In the genomic region with DNA sequence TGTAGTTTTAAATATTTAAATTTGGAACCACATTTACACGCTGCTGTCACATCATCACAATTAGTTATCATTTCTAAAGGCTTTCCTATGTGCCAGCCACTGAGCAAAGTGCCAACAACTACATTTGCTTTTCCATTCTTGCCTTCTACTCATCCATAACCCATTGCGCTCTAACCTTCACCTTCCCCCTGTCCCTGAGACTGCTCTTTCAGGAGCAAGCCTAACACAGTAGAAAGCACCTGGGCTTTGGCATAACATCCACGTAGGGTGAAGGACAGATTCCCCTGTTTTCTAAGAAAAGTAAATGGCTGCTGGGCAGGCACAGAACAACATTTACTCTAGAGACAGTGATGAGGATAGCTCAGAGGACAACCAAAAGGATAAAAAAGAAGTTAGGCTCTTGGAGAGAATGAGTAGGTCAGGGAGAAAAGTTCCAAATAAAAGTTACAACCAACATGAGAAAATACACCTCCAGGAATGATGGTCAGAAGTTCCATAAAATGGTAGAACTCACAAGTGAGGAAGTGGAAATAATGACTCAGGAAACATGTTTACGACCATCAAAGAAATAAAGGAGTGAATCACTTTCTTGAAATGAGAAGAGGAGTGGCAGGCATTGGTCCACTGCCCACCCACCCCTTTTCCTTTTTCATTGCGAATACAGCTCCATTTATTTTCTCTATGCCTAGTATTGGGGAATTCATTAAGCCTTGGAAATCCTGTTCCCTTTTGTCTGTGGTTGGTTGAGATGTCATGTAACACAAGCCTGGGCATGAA, we compare ENCODE assay signal across 15 cellular contexts.
DNase-seq lines count a peak whose midpoint lies in the region; ATAC-seq and TF ChIP-seq lines count a peak whose summit lies in the region.
"Had no signal": no experiment of that assay in that cellular context is flagged by ENCODE, and none has a peak within 500 bp of the region (broad histone marks: within the 10 kb centered on the region; RNA-seq: fewer than 3 reads in every experiment).

No MANE protein-coding gene starts in this region.

- CTCF ChIA-PET in WTC11 (lab: Charles Lee), result no interaction called here

- H3K4me3 ChIP-seq in osteoblast (ENCODE audit: insufficient read depth, low read length), result no peak overlapping the region
- H3K4me3 ChIP-seq: left lung, skin epidermis had no signal

- no peaks in the 10 kb centered on the region for H3K27me3 Mint-ChIP-seq in WTC11 (ENCODE audit: low read depth)
- H3K27me3 Mint-ChIP-seq: activated naive CD8-positive, alpha-beta T cell treated with anti-CD3 and anti-CD28 coated beads, Interleukin-2, amount 10 ng/mL, durations not matched to agents 7 days and 5 days had no signal

- H3K79me2 ChIP-seq in osteoblast (ENCODE audit: insufficient read depth, low read length), result no peaks in the 10 kb centered on the region

- 0 out of 2 replicates have a peak overlapping the region, but pooled peaks have one; percentile 20 for H3K27ac Mint-ChIP-seq in WTC11
- H3K27ac Mint-ChIP-seq: activated naive CD8-positive, alpha-beta T cell treated with anti-CD3 and anti-CD28 coated beads, Interleukin-2, amount 10 ng/mL, durations not matched to agents 7 days and 5 days; nephron progenitor cell had no signal

- H3K36me3 Mint-ChIP-seq in WTC11, result no peaks in the 10 kb centered on the region
- H3K36me3 Mint-ChIP-seq: activated naive CD8-positive, alpha-beta T cell treated with anti-CD3 and anti-CD28 coated beads, Interleukin-2, amount 10 ng/mL, durations not matched to agents 7 days and 5 days had no signal

- H3K36me3 ChIP-seq in osteoblast (ENCODE audit: insufficient read depth, low read length), result no peaks in the 10 kb centered on the region
- H3K36me3 ChIP-seq: left lung had no signal

- TF ChIP-seq CTCF in WTC11 (IDR thresholded peaks at IDR 0.05), result no peak
- TF ChIP-seq CTCF in osteoblast (IDR thresholded peaks at IDR 0.05; ENCODE audit: extremely low read depth, low read depth, low read length), result no peak

- no peaks in the 10 kb centered on the region for H3K4me1 ChIP-seq in osteoblast (ENCODE audit: insufficient read depth, low read length)
- H3K4me1 ChIP-seq: left lung had no signal

- no peaks in the 10 kb centered on the region for H3K27me3 ChIP-seq in osteoblast (ENCODE audit: insufficient read depth, low read length)
- H3K27me3 ChIP-seq: left lung had no signal

- peaks cover 13% of the 10 kb centered on the region for H3K4me1 Mint-ChIP-seq in WTC11

- ATAC-seq in HG02610 (IDR thresholded peaks at IDR 0.05; ENCODE audit: unreplicated experiment) (peak; percentile 64), WTC11 (no peak)
- ATAC-seq: left lung had no signal

- H3K27ac ChIP-seq in osteoblast (ENCODE audit: low read depth, low read length), result no peak overlapping the region
- H3K27ac ChIP-seq: left lung, skin epidermis had no signal

- H4K20me1 ChIP-seq in osteoblast (ENCODE audit: insufficient read depth, low read length), result no peaks in the 10 kb centered on the region

- no peak overlapping the region for H3K4me3 Mint-ChIP-seq in WTC11
- H3K4me3 Mint-ChIP-seq: activated naive CD8-positive, alpha-beta T cell treated with anti-CD3 and anti-CD28 coated beads, Interleukin-2, amount 10 ng/mL, durations not matched to agents 7 days and 5 days; nephron progenitor cell had no signal

- H3K9me3 Mint-ChIP-seq in WTC11, result no peaks in the 10 kb centered on the region
- H3K9me3 Mint-ChIP-seq: activated naive CD8-positive, alpha-beta T cell treated with anti-CD3 and anti-CD28 coated beads, Interleukin-2, amount 10 ng/mL, durations not matched to agents 7 days and 5 days; nephron progenitor cell had no signal

- peak overlapping the region; percentile 8 for H2AFZ ChIP-seq in osteoblast (ENCODE audit: low read length)

- DNase-seq in EL (peak; percentile 2), WTC11 (ENCODE audit: low spot score) (no peak), osteoblast (ENCODE audit: insufficient read length, low spot score, missing footprints) (no peak), SIG-M5 (lab: John Stamatoyannopoulos, UW) (no peak), iPS-NIHi7 (ENCODE audit: extremely low spot score) (no peak), RPMI8226 (no peak)
- DNase-seq: activated naive CD8-positive, alpha-beta T cell treated with anti-CD3 and anti-CD28 coated beads, Interleukin-2, amount 10 ng/mL, durations not matched to agents 7 days and 5 days; COR-L47; HCEC 1CT; left lung; NCI-H2029 treated with DMSO at 0.1 percent for 48 hours; nephron progenitor cell; T-helper 9 cell had no signal

- H3K4me2 ChIP-seq in osteoblast (ENCODE audit: insufficient read depth, low read length), result no peak overlapping the region

- no peaks in the 10 kb centered on the region for H3K9me3 ChIP-seq in osteoblast (ENCODE audit: low read depth, low read length)
- H3K9me3 ChIP-seq: left lung had no signal

- POLR2A ChIA-PET in WTC11 (lab: Charles Lee), result no interaction called here

TF ChIP-seq in WTC11, 78 proteins besides CTCF, POLR2A, EP300 and RAD21:
- TF ChIP-seq, protein P1, sequence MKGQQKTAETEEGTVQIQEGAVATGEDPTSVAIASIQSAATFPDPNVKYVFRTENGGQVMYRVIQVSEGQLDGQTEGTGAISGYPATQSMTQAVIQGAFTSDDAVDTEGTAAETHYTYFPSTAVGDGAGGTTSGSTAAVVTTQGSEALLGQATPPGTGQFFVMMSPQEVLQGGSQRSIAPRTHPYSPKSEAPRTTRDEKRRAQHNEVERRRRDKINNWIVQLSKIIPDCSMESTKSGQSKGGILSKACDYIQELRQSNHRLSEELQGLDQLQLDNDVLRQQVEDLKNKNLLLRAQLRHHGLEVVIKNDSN (CRISPR knock-in tag; IDR thresholded peaks at IDR 0.05), result no peak
- TF ChIP-seq, protein P2, sequence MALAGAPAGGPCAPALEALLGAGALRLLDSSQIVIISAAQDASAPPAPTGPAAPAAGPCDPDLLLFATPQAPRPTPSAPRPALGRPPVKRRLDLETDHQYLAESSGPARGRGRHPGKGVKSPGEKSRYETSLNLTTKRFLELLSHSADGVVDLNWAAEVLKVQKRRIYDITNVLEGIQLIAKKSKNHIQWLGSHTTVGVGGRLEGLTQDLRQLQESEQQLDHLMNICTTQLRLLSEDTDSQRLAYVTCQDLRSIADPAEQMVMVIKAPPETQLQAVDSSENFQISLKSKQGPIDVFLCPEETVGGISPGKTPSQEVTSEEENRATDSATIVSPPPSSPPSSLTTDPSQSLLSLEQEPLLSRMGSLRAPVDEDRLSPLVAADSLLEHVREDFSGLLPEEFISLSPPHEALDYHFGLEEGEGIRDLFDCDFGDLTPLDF (CRISPR knock-in tag; IDR thresholded peaks at IDR 0.05), result no peak
- TF ChIP-seq, protein P3, sequence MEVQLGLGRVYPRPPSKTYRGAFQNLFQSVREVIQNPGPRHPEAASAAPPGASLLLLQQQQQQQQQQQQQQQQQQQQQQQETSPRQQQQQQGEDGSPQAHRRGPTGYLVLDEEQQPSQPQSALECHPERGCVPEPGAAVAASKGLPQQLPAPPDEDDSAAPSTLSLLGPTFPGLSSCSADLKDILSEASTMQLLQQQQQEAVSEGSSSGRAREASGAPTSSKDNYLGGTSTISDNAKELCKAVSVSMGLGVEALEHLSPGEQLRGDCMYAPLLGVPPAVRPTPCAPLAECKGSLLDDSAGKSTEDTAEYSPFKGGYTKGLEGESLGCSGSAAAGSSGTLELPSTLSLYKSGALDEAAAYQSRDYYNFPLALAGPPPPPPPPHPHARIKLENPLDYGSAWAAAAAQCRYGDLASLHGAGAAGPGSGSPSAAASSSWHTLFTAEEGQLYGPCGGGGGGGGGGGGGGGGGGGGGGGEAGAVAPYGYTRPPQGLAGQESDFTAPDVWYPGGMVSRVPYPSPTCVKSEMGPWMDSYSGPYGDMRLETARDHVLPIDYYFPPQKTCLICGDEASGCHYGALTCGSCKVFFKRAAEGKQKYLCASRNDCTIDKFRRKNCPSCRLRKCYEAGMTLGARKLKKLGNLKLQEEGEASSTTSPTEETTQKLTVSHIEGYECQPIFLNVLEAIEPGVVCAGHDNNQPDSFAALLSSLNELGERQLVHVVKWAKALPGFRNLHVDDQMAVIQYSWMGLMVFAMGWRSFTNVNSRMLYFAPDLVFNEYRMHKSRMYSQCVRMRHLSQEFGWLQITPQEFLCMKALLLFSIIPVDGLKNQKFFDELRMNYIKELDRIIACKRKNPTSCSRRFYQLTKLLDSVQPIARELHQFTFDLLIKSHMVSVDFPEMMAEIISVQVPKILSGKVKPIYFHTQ (CRISPR knock-in tag; IDR thresholded peaks at IDR 0.05), result no peak
- TF ChIP-seq RORB (CRISPR knock-in tag; IDR thresholded peaks at IDR 0.05), result no peak
- TF ChIP-seq ZNF121 (CRISPR knock-in tag; IDR thresholded peaks at IDR 0.05), result no peak
